ENCODE assay signal across 36 cellular contexts in the genomic region with DNA sequence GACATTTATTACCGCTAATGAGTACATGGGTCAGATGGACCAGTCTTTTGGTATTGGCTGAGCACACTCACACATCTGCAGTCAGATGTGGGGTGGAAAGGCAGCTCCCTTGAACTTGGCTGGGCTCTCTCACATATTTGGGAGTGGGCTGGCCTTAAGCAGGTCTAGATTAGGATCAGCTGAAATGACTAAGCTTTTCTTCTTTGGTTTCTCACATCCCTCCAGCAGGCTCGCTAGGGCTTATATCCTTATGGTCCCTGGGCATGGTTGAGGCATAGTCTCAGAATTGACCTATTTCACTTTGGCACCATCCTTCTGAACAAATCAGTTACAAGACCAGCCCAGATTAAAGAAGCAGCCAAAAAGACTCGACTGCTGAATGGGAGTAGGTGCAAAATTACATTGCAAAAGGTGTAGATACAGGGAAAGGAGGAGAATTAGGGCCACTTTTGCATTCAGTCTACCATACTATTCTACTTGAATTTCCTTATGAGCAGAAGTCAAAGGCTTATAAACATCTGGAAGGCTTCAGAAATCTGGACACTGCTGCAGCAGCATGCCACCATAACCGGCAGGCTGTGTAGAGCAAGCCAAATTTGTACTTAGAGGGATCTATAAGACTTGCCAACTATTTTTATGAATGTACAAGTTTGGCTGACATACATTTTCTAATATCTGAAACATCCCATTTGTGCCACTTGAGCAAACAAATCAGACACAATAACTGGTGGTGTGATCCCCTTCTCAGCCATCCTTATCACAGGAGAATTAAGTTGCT. TPM values are rescaled to one million over a fixed set of nuclear protein-coding genes. Genes with fewer than 3 reads are reported as not detected.
DNase-seq lines count a peak whose midpoint lies in the region; ATAC-seq, FAIRE-seq and TF ChIP-seq lines count a peak whose summit lies in the region.
"Had no signal": no experiment of that assay in that cellular context is flagged by ENCODE, and none has a peak within 500 bp of the region (broad histone marks: within the 10 kb centered on the region; RNA-seq: fewer than 3 reads in every experiment).

No MANE protein-coding gene starts in this region.

- intact Hi-C loops in left ventricle myocardium superior (cut with micrococcal nuclease) (no loop called here), K562 (cut with micrococcal nuclease) (no loop called here), transverse colon (cut with DNase I; ENCODE audit: low total_unique reads) (no loop called here)

- ATAC-seq in left ventricle myocardium superior (peak; percentile 27), K562 (peak; percentile 80)
- ATAC-seq in activated naive CD4-positive, alpha-beta T cell treated with anti-CD3 and anti-CD28 coated beads, Interleukin-2, amount 50 U/mL, for 72 hours: no peak
- ATAC-seq: activated CD4-positive, alpha-beta T cell treated with anti-CD3 and anti-CD28 coated beads for 36 hours; naive thymus-derived CD8-positive, alpha-beta T cell; Right ventricle myocardium inferior; stimulated activated naive CD8-positive, alpha-beta T cell treated with anti-CD3 and anti-CD28 coated beads, Interleukin-15, Interleukin-2, amounts not matched to agents 100 U/mL and 50 U/mL, for 24 hours had no signal

- no peaks in the 10 kb centered on the region for H3K4me1 ChIP-seq in right atrium auricular region
- 0 out of 5 replicates have a peak, but pooled peaks cover 0 to 5% of the 10 kb centered on the region in 2 experiments for H3K4me1 ChIP-seq in K562 (replicated peaks in 1 of 2; ENCODE audit: control insufficient read depth in 2 of 2, insufficient read depth in 2 of 2, low read length in 2 of 2)
- no peaks in the 10 kb centered on the region for H3K4me1 ChIP-seq in mesendoderm (ENCODE audit: control insufficient read depth, low read depth, low read length)
- H3K4me1 ChIP-seq in transverse colon: peaks cover 0 to 14% (median 2%) of the 10 kb centered on the region in 4 donors
- H3K4me1 ChIP-seq: colonic mucosa, uterus had no signal

- CTCF ChIA-PET in K562 (lab: Yijun Ruan, JAX; ENCODE audit: low intra/inter-chr PET ratio): no interaction called here

- TF ChIP-seq RAD21 in K562 (CRISPR knock-in tag; conservative IDR thresholded peaks at IDR 0.05 in 1 of 2, IDR thresholded peaks at IDR 0.05 in 1 of 2): no peak

- TF ChIP-seq CTCF in right atrium auricular region (IDR thresholded peaks at IDR 0.05): no peak
- TF ChIP-seq CTCF in K562 (IDR thresholded peaks at IDR 0.05 in 2 of 3, conservative IDR thresholded peaks at IDR 0.05 in 1 of 3; ENCODE audit: insufficient read depth in 2 of 3, low read depth in 1 of 3, low read length in 3 of 3): no peak
- TF ChIP-seq CTCF in transverse colon (IDR thresholded peaks at IDR 0.05): no peak

- no peaks in the 10 kb centered on the region for H3K36me3 Mint-ChIP-seq in activated naive CD4-positive, alpha-beta T cell treated with anti-CD3 and anti-CD28 coated beads, Interleukin-2, amount 50 U/mL, for 72 hours
- H3K36me3 Mint-ChIP-seq: activated naive CD8-positive, alpha-beta T cell treated with anti-CD3 and anti-CD28 coated beads, Interleukin-2, amount 10 ng/mL, durations not matched to agents 7 days and 5 days; CD4-positive, CD25-positive, alpha-beta regulatory T cell; naive thymus-derived CD8-positive, alpha-beta T cell had no signal

- no peak overlapping the region for H2BK5ac ChIP-seq in mesendoderm (ENCODE audit: low read length)

- no peak overlapping the region for H2AK5ac ChIP-seq in mesendoderm (ENCODE audit: low read length)

- H3K4me2 ChIP-seq in K562 (ENCODE audit: insufficient read depth, low read length): no peak overlapping the region
- no peak overlapping the region for H3K4me2 ChIP-seq in mesendoderm (ENCODE audit: low read length)
- H3K4me2 ChIP-seq: PC-9 had no signal

- H3K23ac ChIP-seq in mesendoderm (ENCODE audit: low read length): no peak overlapping the region

- WGBS in K562 (ENCODE audit: insufficient coverage, low coverage, missing lambda C conversion rate): 13% methylated on average over 3 of the region's 4 CpGs
- WGBS in mesendoderm (ENCODE audit: extremely low coverage, insufficient coverage, low lambda C conversion rate): no CpG with 5 or more reads among the region's 4 CpGs
- 64 to 73% methylated on average over 4 of the region's 4 CpGs for WGBS in transverse colon (ENCODE audit: low coverage in 1 of 2), 2 donors

- H2AFZ ChIP-seq in K562 (ENCODE audit: low read depth, low read length): no peak overlapping the region
- H2AFZ ChIP-seq: PC-9 had no signal

- BruUV-seq in K562 (replicated peaks; lab: Mats Ljungman, UMichigan): no TSS peak

- H3K9me3 ChIP-seq in right atrium auricular region (no peaks in the 10 kb centered on the region), K562 (replicated peaks; ENCODE audit: control insufficient read depth, insufficient read depth, low read depth, low read length) (no peaks in the 10 kb centered on the region), transverse colon (no peaks in the 10 kb centered on the region)
- H3K9me3 ChIP-seq: colonic mucosa, thoracic aorta, uterus had no signal

- in situ Hi-C loops in K562 (cut with MboI): no loop called here
- in situ Hi-C loops in transverse colon (cut with MboI; ENCODE audit: low pct_ligation_motif_present in 1 of 4, low pct_unique_long_range_greater_than_20kb in 1 of 4, low sequenced_read_pairs in 3 of 4): no loop called here

- no peak overlapping the region for H3K27ac ChIP-seq in right atrium auricular region
- H3K27ac ChIP-seq in K562 (ENCODE audit: extremely low read depth, low read depth, low read length): no peak overlapping the region
- no peak overlapping the region for H3K27ac ChIP-seq in mesendoderm (ENCODE audit: low read depth, low read length)
- H3K27ac ChIP-seq in transverse colon: peak overlapping the region in 3 of 4 donors; percentile 11 to 42 (median 33)
- H3K27ac ChIP-seq: colonic mucosa, PC-9, skin epidermis, thoracic aorta, uterus had no signal

- no peak overlapping the region for H4K8ac ChIP-seq in mesendoderm (ENCODE audit: low read depth, low read length)

- H3K27me3 ChIP-seq in right atrium auricular region (no peaks in the 10 kb centered on the region), K562 (ENCODE audit: control insufficient read depth in 2 of 2, insufficient read depth in 2 of 2, low read length in 2 of 2) (no peaks in the 10 kb centered on the region), mesendoderm (ENCODE audit: insufficient read depth, low read length, poor library complexity) (no peaks in the 10 kb centered on the region), transverse colon (no peaks in the 10 kb centered on the region)
- H3K27me3 ChIP-seq: colonic mucosa, uterus had no signal

- POLR2A ChIA-PET in K562 (lab: Yijun Ruan, JAX): no interaction called here

- H4K5ac ChIP-seq in mesendoderm (ENCODE audit: low read length): no peak overlapping the region

- H2BK15ac ChIP-seq in mesendoderm (replicated peaks; ENCODE audit: low read depth): peak overlapping the region; percentile 89

- no peaks in the 10 kb centered on the region for H3K9me1 ChIP-seq in K562 (ENCODE audit: control insufficient read depth, insufficient read depth, low read length)

- TF ChIP-seq POLR2A in K562 (conservative IDR thresholded peaks at IDR 0.05): no peak
- no peak for TF ChIP-seq POLR2A in transverse colon (IDR thresholded peaks at IDR 0.05)

- H3K9ac ChIP-seq in K562 (ENCODE audit: insufficient read depth in 1 of 2, low read depth in 2 of 2, low read length in 2 of 2): no peak overlapping the region
- no peak overlapping the region for H3K9ac ChIP-seq in mesendoderm (ENCODE audit: low read length)

- no peak overlapping the region for H3K4ac ChIP-seq in mesendoderm (ENCODE audit: low read depth, low read length)

- H3K79me1 ChIP-seq in mesendoderm (ENCODE audit: low read length): no peaks in the 10 kb centered on the region

- FAIRE-seq in K562 (lab: Jason Lieb, UNC): no peak
- FAIRE-seq: astrocyte, HTR-8/SVneo, keratinocyte had no signal

- no peaks in the 10 kb centered on the region for H4K20me1 ChIP-seq in K562 (replicated peaks; ENCODE audit: control insufficient read depth, insufficient read depth, low read length)

- DNase-seq in left ventricle myocardium superior (no peak), right atrium auricular region (ENCODE audit: low spot score) (no peak), K562 (ENCODE audit: extremely low read depth in 1 of 4, low spot score in 3 of 4) (peak in 2 of 4 experiments; percentile 5 to 31), mesendoderm (peak; percentile 78), transverse colon (no peak), SIG-M5 treated with dmso at 0.1 percent for 504 hours (lab: John Stamatoyannopoulos, UW; ENCODE audit: unreplicated experiment) (no peak), SHP77 (lab: John Stamatoyannopoulos, UW) (no peak)
- DNase-seq in activated naive CD4-positive, alpha-beta T cell treated with anti-CD3 and anti-CD28 coated beads, Interleukin-2, amount 50 U/mL, for 72 hours (ENCODE audit: low spot score in 2 of 2): no peak
- DNase-seq: activated CD4-positive, alpha-beta T cell treated with anti-CD3 and anti-CD28 coated beads for 36 hours; activated effector memory CD4-positive, alpha-beta T cell treated with Interleukin-2 at 50 U/mL for 16 hours; activated naive CD8-positive, alpha-beta T cell treated with anti-CD3 and anti-CD28 coated beads, Interleukin-2, amount 10 ng/mL, durations not matched to agents 7 days and 5 days; CD4-positive, CD25-positive, alpha-beta regulatory T cell; colonic mucosa; DMS 273 treated with DMSO at 0.1 percent for 48 hours; effector CD8-positive, alpha-beta T cell; H7; head of caudate nucleus; KG1; midbrain; MM.1S; naive thymus-derived CD8-positive, alpha-beta T cell; NCI-H1105 treated with DMSO at 0.1 percent for 48 hours; NCI-H1930; NCI-H526; occipital lobe; PC-9; stimulated activated naive CD8-positive, alpha-beta T cell treated with anti-CD3 and anti-CD28 coated beads, Interleukin-15, Interleukin-2, amounts not matched to agents 100 U/mL and 50 U/mL, for 24 hours; SW 1271; T-helper 9 cell; uterus had no signal

- no peak overlapping the region for H3K56ac ChIP-seq in mesendoderm (ENCODE audit: low read length)

- H3K36me3 ChIP-seq in right atrium auricular region (no peaks in the 10 kb centered on the region), K562 (ENCODE audit: control insufficient read depth, insufficient read depth, low read length) (no peaks in the 10 kb centered on the region), mesendoderm (ENCODE audit: control insufficient read depth, insufficient read depth, low read length) (no peaks in the 10 kb centered on the region), transverse colon (no peaks in the 10 kb centered on the region)
- H3K36me3 ChIP-seq: colonic mucosa, thoracic aorta, uterus had no signal

- H3K27ac Mint-ChIP-seq in activated naive CD4-positive, alpha-beta T cell treated with anti-CD3 and anti-CD28 coated beads, Interleukin-2, amount 50 U/mL, for 72 hours: no peak overlapping the region
- H3K27ac Mint-ChIP-seq: activated CD4-positive, alpha-beta T cell treated with anti-CD3 and anti-CD28 coated beads for 36 hours; activated naive CD8-positive, alpha-beta T cell treated with anti-CD3 and anti-CD28 coated beads, Interleukin-2, amount 10 ng/mL, durations not matched to agents 7 days and 5 days; CD4-positive, CD25-positive, alpha-beta regulatory T cell; naive thymus-derived CD8-positive, alpha-beta T cell had no signal

- no peak overlapping the region for H2BK120ac ChIP-seq in mesendoderm (ENCODE audit: low read depth, low read length)

- H3K4me3 ChIP-seq in right atrium auricular region: no peak overlapping the region
- H3K4me3 ChIP-seq in K562: no peak overlapping the region
- H3K4me3 ChIP-seq in mesendoderm (ENCODE audit: low read length): no peak overlapping the region
- no peak overlapping the region for H3K4me3 ChIP-seq in transverse colon
- H3K4me3 ChIP-seq: colonic mucosa, PC-9, skin epidermis, thoracic aorta, uterus had no signal

- TF ChIP-seq EP300 in K562 (IDR thresholded peaks at IDR 0.05; ENCODE audit: low read length): no peak
- TF ChIP-seq EP300 in transverse colon (IDR thresholded peaks at IDR 0.05; ENCODE audit: low read depth): no peak

- no peak overlapping the region for H3K18ac ChIP-seq in mesendoderm (ENCODE audit: low read length)

- no peaks in the 10 kb centered on the region for H3K9me3 Mint-ChIP-seq in activated naive CD4-positive, alpha-beta T cell treated with anti-CD3 and anti-CD28 coated beads, Interleukin-2, amount 50 U/mL, for 72 hours
- H3K9me3 Mint-ChIP-seq: activated naive CD8-positive, alpha-beta T cell treated with anti-CD3 and anti-CD28 coated beads, Interleukin-2, amount 10 ng/mL, durations not matched to agents 7 days and 5 days had no signal

- H3K79me2 ChIP-seq in K562 (ENCODE audit: control insufficient read depth, insufficient read depth, low read length): no peaks in the 10 kb centered on the region
- no peaks in the 10 kb centered on the region for H3K79me2 ChIP-seq in mesendoderm (ENCODE audit: control insufficient read depth, insufficient read depth, low read length)

RNA-seq across cellular contexts. Expression of gene PLCB1, which starts 14.2 kb away (rescaled TPM):
- total RNA-seq in left ventricle myocardium superior (7.7 TPM), right atrium auricular region (10 to 100 TPM in 1 of 2 donors, 1 to 10 TPM in 1; 7.3 to 45.5 TPM), K562 (2014; rRNA removed) (0.98 and 2.2 TPM in 2 replicates), K562 (2014; rRNA removed; fragmentation: Illumina TruSeq; extraction: Trizol) (1.7 and 2.4 TPM in 2 replicates), K562 (2015; rRNA removed; fragmentation: Illumina TruSeq; extraction: Trizol) (2.1 and 3.1 TPM in 2 replicates), K562 (2021) (1.1 and 1.2 TPM in 2 replicates), transverse colon (10 to 100 TPM; 13.1 to 18.6 (median 15.8) TPM)
- 5.3 and 13.6 TPM in 2 replicates for total RNA-seq in K562 (2011; cell fraction: chromatin; rRNA removed; ENCODE audit: low replicate concordance)
- 3.7 and 4.1 TPM in 2 replicates for total RNA-seq in K562 (2011; cell fraction: nucleolus; rRNA removed)
- total RNA-seq in K562 (2011; cell fraction: nucleoplasm; rRNA removed): 7.5 and 14.6 TPM in 2 replicates
- polyA plus RNA-seq in K562 (2011; rRNA removed) (0.85 and 1.5 TPM in 2 replicates), K562 (2014; fragmentation: Illumina TruSeq; extraction: Trizol) (0.66 and 0.80 TPM in 2 replicates), K562 (2014; fragmentation: Nextera tagmentation; extraction: Ambion mirVana) (under 1 TPM; 0.34 to 0.74 TPM), K562 (2014; rRNA removed) (1.1 and 1.3 TPM in 2 replicates)
- 0.24 and 0.31 TPM in 2 replicates for polyA plus RNA-seq in K562 (2011; cell fraction: cytosol; rRNA removed)
- polyA plus RNA-seq in K562 (2011; cell fraction: nucleus; rRNA removed): 1.3 and 1.7 TPM in 2 replicates
- polyA plus RNA-seq in K562 (2012): 1.1 and 2.5 TPM in 2 replicates
- polyA minus RNA-seq in K562 (2011; rRNA and poly(A)+ RNA removed): 3.8 and 4.5 TPM in 2 replicates
- polyA minus RNA-seq in K562 (2011; cell fraction: cytosol; rRNA and poly(A)+ RNA removed): 0.29 and 0.82 TPM in 2 replicates
- polyA minus RNA-seq in K562 (2011; cell fraction: nucleus; rRNA and poly(A)+ RNA removed): 7.4 TPM in 2 replicates
- polyA plus RNA-seq in mesendoderm (2013, experiment 1 of 2): 4.6 TPM
- 5.1 TPM for polyA plus RNA-seq in mesendoderm (2013, experiment 2 of 2)
- total RNA-seq in activated naive CD4-positive, alpha-beta T cell treated with anti-CD3 and anti-CD28 coated beads, Interleukin-2, amount 50 U/mL, for 72 hours: 1 to 10 TPM in 1 of 2 donors, under 1 TPM in 1; 0.56 to 2.1 TPM
- total RNA-seq: PC-9 had no signal

Comparison
In these comparisons a context has a peak if more than half of its experiments do, and no peak if none do; other contexts are left out.
1. ATAC-seq: peak in left ventricle myocardium superior (single experiment) and K562 (single experiment); none in activated naive CD4-positive, alpha-beta T cell treated with anti-CD3 and anti-CD28 coated beads, Interleukin-2, amount 50 U/mL, for 72 hours (0 of 2).
2. H3K27ac ChIP-seq: peak in transverse colon (3 of 4); none in right atrium auricular region (0 of 2), K562 (single experiment) and mesendoderm (single experiment).